1 cellular context compared by ENCODE assay signal in genomic region chr17:11928436-11928835, GRCh38.
TF ChIP-seq lines count a peak whose summit lies in the region.

No MANE protein-coding gene starts in this region.

TF ChIP-seq in H1, 55 proteins besides CTCF, POLR2A, EP300 and RAD21 (continued from another document):
- TF ChIP-seq CHD7 (IDR thresholded peaks at IDR 0.05; ENCODE audit: insufficient replicate concordance, low read length) (no peak), ZNF274 (IDR thresholded peaks at IDR 0.05; ENCODE audit: borderline replicate concordance, extremely low read depth, low read length) (no peak), NRF1 (IDR thresholded peaks at IDR 0.05; ENCODE audit: low read depth, low read length) (no peak), NANOG (IDR thresholded peaks at IDR 0.05; ENCODE audit: insufficient read depth, low read depth, low read length, poor library complexity, severe bottlenecking) (no peak)
TF ChIP-seq in H1: peak in this region for 0.
